12 cellular contexts compared by ENCODE assay signal in genomic region chr2:208311954-208312353, GRCh38. TPM values are rescaled to one million over a fixed set of nuclear protein-coding genes. Genes with fewer than 3 reads are reported as not detected.
DNase-seq lines count a peak whose midpoint lies in the region; ATAC-seq and TF ChIP-seq lines count a peak whose summit lies in the region.
"Had no signal": no experiment of that assay in that cellular context is flagged by ENCODE, and none has a peak within 500 bp of the region (broad histone marks: within the 10 kb centered on the region; RNA-seq: fewer than 3 reads in every experiment).

No MANE protein-coding gene starts in this region.

- no peak overlapping the region for H3K27ac ChIP-seq in gastroesophageal sphincter
- H3K27ac ChIP-seq in sigmoid colon = no peak overlapping the region
- H3K27ac ChIP-seq: transverse colon had no signal

- no peak overlapping the region for H3K4me3 ChIP-seq in gastroesophageal sphincter
- no peak overlapping the region for H3K4me3 ChIP-seq in sigmoid colon
- H3K4me3 ChIP-seq: transverse colon had no signal

- H3K27me3 ChIP-seq in gastroesophageal sphincter = no peaks in the 10 kb centered on the region
- H3K27me3 ChIP-seq in sigmoid colon = no peaks in the 10 kb centered on the region
- H3K27me3 ChIP-seq: transverse colon had no signal

- DNase-seq in activated CD8-positive, alpha-beta T cell treated with anti-CD3 and anti-CD28 coated beads for 36 hours = no peak
- no peak for DNase-seq in activated CD8-positive, alpha-beta T cell treated with anti-CD3 and anti-CD28 coated beads, Interleukin-2, amount 10 ng/mL, durations not matched to agents 7 days and 5 days
- no peak for DNase-seq in stimulated activated naive B cell treated with anti-CD40 and anti-IgM and Interleukin-4, amounts not matched to agents 10 μg/mL and 1 μg/mL and 100 μg/mL, for 72 hours
- DNase-seq in NCI-H2171 (lab: John Stamatoyannopoulos, UW) = no peak
- DNase-seq in sigmoid colon = no peak
- DNase-seq: ACHN; activated CD8-positive, alpha-beta memory T cell treated with anti-CD3 and anti-CD28 coated beads, Interleukin-2, amount 50 U/mL, for 4 hours; SHP77 treated with DMSO at 0.1 percent for 48 hours; transverse colon had no signal

- TF ChIP-seq EP300 in gastroesophageal sphincter (IDR thresholded peaks at IDR 0.05) (no peak), sigmoid colon (IDR thresholded peaks at IDR 0.05) (no peak)

- intact Hi-C loops in activated CD8-positive, alpha-beta T cell treated with anti-CD3 and anti-CD28 coated beads for 36 hours (cut with micrococcal nuclease) = no loop called here
- intact Hi-C loops in sigmoid colon (cut with DNase I) = no loop called here

- H3K4me1 ChIP-seq in gastroesophageal sphincter (peaks cover 0 to 13% (median 0%) of the 10 kb centered on the region in 3 donors), sigmoid colon (peaks cover 0 to 14% (median 11%) of the 10 kb centered on the region in 4 donors)

- H3K4me3 Mint-ChIP-seq in activated CD8-positive, alpha-beta T cell treated with anti-CD3 and anti-CD28 coated beads for 36 hours = no peak overlapping the region
- H3K4me3 Mint-ChIP-seq in activated CD8-positive, alpha-beta T cell treated with anti-CD3 and anti-CD28 coated beads, Interleukin-2, amount 10 ng/mL, durations not matched to agents 7 days and 5 days = no peak overlapping the region
- H3K4me3 Mint-ChIP-seq in stimulated activated naive B cell treated with anti-CD40 and anti-IgM and Interleukin-4, amounts not matched to agents 10 μg/mL and 1 μg/mL and 100 μg/mL, for 72 hours = peak overlapping the region; percentile 82 to 84

- H3K27me3 Mint-ChIP-seq in activated CD8-positive, alpha-beta T cell treated with anti-CD3 and anti-CD28 coated beads for 36 hours = no peaks in the 10 kb centered on the region
- no peaks in the 10 kb centered on the region for H3K27me3 Mint-ChIP-seq in activated CD8-positive, alpha-beta T cell treated with anti-CD3 and anti-CD28 coated beads, Interleukin-2, amount 10 ng/mL, durations not matched to agents 7 days and 5 days (ENCODE audit: low read depth)
- no peaks in the 10 kb centered on the region for H3K27me3 Mint-ChIP-seq in stimulated activated naive B cell treated with anti-CD40 and anti-IgM and Interleukin-4, amounts not matched to agents 10 μg/mL and 1 μg/mL and 100 μg/mL, for 72 hours

- peaks cover 18% of the 10 kb centered on the region for H3K4me1 Mint-ChIP-seq in activated CD8-positive, alpha-beta T cell treated with anti-CD3 and anti-CD28 coated beads for 36 hours (ENCODE audit: low read depth)
- no peaks in the 10 kb centered on the region for H3K4me1 Mint-ChIP-seq in activated CD8-positive, alpha-beta T cell treated with anti-CD3 and anti-CD28 coated beads, Interleukin-2, amount 10 ng/mL, durations not matched to agents 7 days and 5 days (ENCODE audit: low read depth)
- H3K4me1 Mint-ChIP-seq in stimulated activated naive B cell treated with anti-CD40 and anti-IgM and Interleukin-4, amounts not matched to agents 10 μg/mL and 1 μg/mL and 100 μg/mL, for 72 hours = peaks cover 23 to 53% of the 10 kb centered on the region in 2 donors

- peaks cover 0 to 27% of the 10 kb centered on the region in 2 donors for H3K36me3 ChIP-seq in gastroesophageal sphincter
- H3K36me3 ChIP-seq in sigmoid colon = peaks cover 0 to 17% (median 3%) of the 10 kb centered on the region in 4 donors

- H3K9me3 ChIP-seq in gastroesophageal sphincter (no peaks in the 10 kb centered on the region), sigmoid colon (no peaks in the 10 kb centered on the region)
- H3K9me3 ChIP-seq: transverse colon had no signal

- peak; percentile 83 for ATAC-seq in activated CD8-positive, alpha-beta T cell treated with anti-CD3 and anti-CD28 coated beads for 36 hours
- no peak for ATAC-seq in activated CD8-positive, alpha-beta T cell treated with anti-CD3 and anti-CD28 coated beads, Interleukin-2, amount 10 ng/mL, durations not matched to agents 7 days and 5 days
- ATAC-seq in GM21825 (IDR thresholded peaks at IDR 0.05; ENCODE audit: unreplicated experiment) (peak; percentile 48), HG03521 (IDR thresholded peaks at IDR 0.05; ENCODE audit: unreplicated experiment) (peak; percentile 67), gastroesophageal sphincter (no peak)
- ATAC-seq in stimulated activated naive B cell treated with anti-CD40 and anti-IgM and Interleukin-4, amounts not matched to agents 10 μg/mL and 1 μg/mL and 100 μg/mL, for 72 hours (replicated peaks) = peak; percentile 75 to 78

- H3K36me3 Mint-ChIP-seq in activated CD8-positive, alpha-beta T cell treated with anti-CD3 and anti-CD28 coated beads for 36 hours (ENCODE audit: low read depth) = peaks cover 23% of the 10 kb centered on the region
- peaks cover 29% of the 10 kb centered on the region for H3K36me3 Mint-ChIP-seq in activated CD8-positive, alpha-beta T cell treated with anti-CD3 and anti-CD28 coated beads, Interleukin-2, amount 10 ng/mL, durations not matched to agents 7 days and 5 days (ENCODE audit: low read depth)
- H3K36me3 Mint-ChIP-seq in stimulated activated naive B cell treated with anti-CD40 and anti-IgM and Interleukin-4, amounts not matched to agents 10 μg/mL and 1 μg/mL and 100 μg/mL, for 72 hours = peaks cover 25 to 46% of the 10 kb centered on the region in 2 donors

- H3K9me3 Mint-ChIP-seq in activated CD8-positive, alpha-beta T cell treated with anti-CD3 and anti-CD28 coated beads for 36 hours = no peaks in the 10 kb centered on the region
- H3K9me3 Mint-ChIP-seq in activated CD8-positive, alpha-beta T cell treated with anti-CD3 and anti-CD28 coated beads, Interleukin-2, amount 10 ng/mL, durations not matched to agents 7 days and 5 days (ENCODE audit: insufficient read depth) = no peaks in the 10 kb centered on the region
- H3K9me3 Mint-ChIP-seq in stimulated activated naive B cell treated with anti-CD40 and anti-IgM and Interleukin-4, amounts not matched to agents 10 μg/mL and 1 μg/mL and 100 μg/mL, for 72 hours = no peaks in the 10 kb centered on the region

- no peak overlapping the region for H3K27ac Mint-ChIP-seq in activated CD8-positive, alpha-beta T cell treated with anti-CD3 and anti-CD28 coated beads for 36 hours
- no peak overlapping the region for H3K27ac Mint-ChIP-seq in activated CD8-positive, alpha-beta T cell treated with anti-CD3 and anti-CD28 coated beads, Interleukin-2, amount 10 ng/mL, durations not matched to agents 7 days and 5 days
- peak overlapping the region; percentile 93 for H3K27ac Mint-ChIP-seq in stimulated activated naive B cell treated with anti-CD40 and anti-IgM and Interleukin-4, amounts not matched to agents 10 μg/mL and 1 μg/mL and 100 μg/mL, for 72 hours

- CTCF ChIA-PET in activated CD8-positive, alpha-beta T cell treated with anti-CD3 and anti-CD28 coated beads for 36 hours (lab: Charles Lee) = interaction anchor here (1.0 kb wide), 2 partner anchors 136 to 1865 kb away, joined by 3 read pairs; no protein-coding TSS in a partner anchor
- CTCF ChIA-PET in activated CD8-positive, alpha-beta T cell treated with anti-CD3 and anti-CD28 coated beads, Interleukin-2, amount 10 ng/mL, durations not matched to agents 7 days and 5 days (lab: Charles Lee) = interaction anchor here (1.1 to 1.5 kb wide), 2 partner anchors 8 to 9 kb away, joined by 3 read pairs; no protein-coding TSS in a partner anchor

- 77 to 88% methylated on average over 4 of the region's 4 CpGs for WGBS in gastroesophageal sphincter (ENCODE audit: low coverage in 1 of 2), 2 donors
- 71 to 88% methylated on average over 4 of the region's 4 CpGs for WGBS in sigmoid colon, 2 donors

- TF ChIP-seq POLR2A in gastroesophageal sphincter (IDR thresholded peaks at IDR 0.05) = no peak
- no peak for TF ChIP-seq POLR2A in sigmoid colon (IDR thresholded peaks at IDR 0.05)

- POLR2A ChIA-PET in activated CD8-positive, alpha-beta T cell treated with anti-CD3 and anti-CD28 coated beads for 36 hours (lab: Charles Lee) = interaction anchor here (1.0 kb wide), 1 partner anchor 16 kb away, joined by 4 read pairs; no protein-coding TSS in a partner anchor
- POLR2A ChIA-PET in activated CD8-positive, alpha-beta T cell treated with anti-CD3 and anti-CD28 coated beads, Interleukin-2, amount 10 ng/mL, durations not matched to agents 7 days and 5 days (lab: Charles Lee) = no interaction called here

- no peak for TF ChIP-seq CTCF in activated CD8-positive, alpha-beta T cell treated with anti-CD3 and anti-CD28 coated beads for 36 hours (IDR thresholded peaks at IDR 0.05)
- TF ChIP-seq CTCF in gastroesophageal sphincter (IDR thresholded peaks at IDR 0.05) = no peak
- no peak for TF ChIP-seq CTCF in sigmoid colon (IDR thresholded peaks at IDR 0.05)

RNA-seq across cellular contexts. Expression of gene PIKFYVE, which starts 45.9 kb away (rescaled TPM):
- 10 to 100 TPM; 16.4 to 16.9 TPM for total RNA-seq in activated CD8-positive, alpha-beta T cell treated with anti-CD3 and anti-CD28 coated beads for 36 hours
- total RNA-seq in activated CD8-positive, alpha-beta T cell treated with anti-CD3 and anti-CD28 coated beads, Interleukin-2, amount 10 ng/mL, durations not matched to agents 7 days and 5 days = 10 to 100 TPM; 27.4 to 29.3 TPM
- 10 to 100 TPM; 24.5 to 32.6 (median 27.2) TPM for total RNA-seq in gastroesophageal sphincter
- total RNA-seq in sigmoid colon = 10 to 100 TPM; 22.1 to 27.2 (median 22.7) TPM
- 1 to 10 TPM; 3.2 to 8.1 (median 3.6) TPM for polyA plus RNA-seq in sigmoid colon

RNA-seq across cellular contexts. Expression of gene IDH1, which starts 57.1 kb away (rescaled TPM):
- 10 to 100 TPM; 19.0 to 19.7 TPM for total RNA-seq in activated CD8-positive, alpha-beta T cell treated with anti-CD3 and anti-CD28 coated beads for 36 hours
- 10 to 100 TPM; 29.0 to 29.5 TPM for total RNA-seq in activated CD8-positive, alpha-beta T cell treated with anti-CD3 and anti-CD28 coated beads, Interleukin-2, amount 10 ng/mL, durations not matched to agents 7 days and 5 days
- total RNA-seq in gastroesophageal sphincter (10 to 100 TPM; 21.3 to 65.1 (median 31.7) TPM), sigmoid colon (10 to 100 TPM; 34.2 to 46.4 (median 37.7) TPM)
- 100 to 1,000 TPM; 133 to 287 (median 155) TPM for polyA plus RNA-seq in sigmoid colon

Comparison
In these comparisons a context has a peak if more than half of its experiments do, and no peak if none do; other contexts are left out.
1. ATAC-seq: peak in activated CD8-positive, alpha-beta T cell treated with anti-CD3 and anti-CD28 coated beads for 36 hours (single experiment), GM21825 (single experiment), HG03521 (single experiment) and stimulated activated naive B cell treated with anti-CD40 and anti-IgM and Interleukin-4, amounts not matched to agents 10 μg/mL and 1 μg/mL and 100 μg/mL, for 72 hours (2 of 2); none in activated CD8-positive, alpha-beta T cell treated with anti-CD3 and anti-CD28 coated beads, Interleukin-2, amount 10 ng/mL, durations not matched to agents 7 days and 5 days (single experiment) and gastroesophageal sphincter (single experiment).
2. H3K4me3 Mint-ChIP-seq: peak in stimulated activated naive B cell treated with anti-CD40 and anti-IgM and Interleukin-4, amounts not matched to agents 10 μg/mL and 1 μg/mL and 100 μg/mL, for 72 hours (2 of 2); none in activated CD8-positive, alpha-beta T cell treated with anti-CD3 and anti-CD28 coated beads for 36 hours (single experiment) and activated CD8-positive, alpha-beta T cell treated with anti-CD3 and anti-CD28 coated beads, Interleukin-2, amount 10 ng/mL, durations not matched to agents 7 days and 5 days (single experiment).